In the genomic region with DNA sequence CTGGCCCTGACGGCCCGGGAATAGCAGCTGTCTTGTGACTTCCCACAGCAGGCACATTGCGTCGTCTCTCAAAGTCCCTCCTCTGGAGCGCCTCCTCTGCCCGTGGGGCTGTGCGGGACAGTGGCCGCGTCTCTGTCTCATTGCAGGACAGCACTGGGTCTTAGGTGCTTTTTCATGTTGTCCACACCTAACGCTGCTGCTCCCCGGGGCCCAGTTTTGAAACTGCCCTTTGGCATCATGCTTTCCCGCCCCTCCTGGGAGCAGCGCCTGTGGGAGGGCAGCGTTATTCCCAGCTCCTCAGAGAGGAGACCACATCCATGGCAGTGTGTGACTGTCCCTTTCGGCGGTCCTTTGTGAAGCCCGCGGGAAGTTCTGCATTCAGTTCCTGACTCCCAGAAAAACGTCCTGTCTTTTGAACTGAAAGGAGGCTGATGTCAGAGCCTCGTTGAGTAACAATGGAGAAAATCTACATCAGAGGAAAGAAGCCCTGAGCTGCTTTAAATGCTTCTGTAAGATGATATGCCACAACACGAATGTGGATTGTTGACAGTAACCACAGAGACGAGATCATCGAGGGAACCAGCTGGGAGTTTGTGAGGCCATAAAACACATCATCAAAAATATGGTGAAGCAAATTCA, we compare ENCODE assay signal across 8 cellular contexts.
DNase-seq lines count a peak whose midpoint lies in the region; ATAC-seq and TF ChIP-seq lines count a peak whose summit lies in the region.

No MANE protein-coding gene starts in this region.

- H3K4me3 ChIP-seq in body of pancreas (no peak overlapping the region), kidney epithelial cell (ENCODE audit: low read depth, low read length) (no peak overlapping the region), upper lobe of right lung (peak overlapping the region; percentile 25)

- intact Hi-C loops in body of pancreas (cut with DNase I) (no loop called here), upper lobe of right lung (cut with DNase I) (no loop called here)

- H3K36me3 ChIP-seq in body of pancreas (replicated peaks in 1 of 2; ENCODE audit: insufficient read depth in 1 of 2, low read depth in 2 of 2) (no peaks in the 10 kb centered on the region), kidney epithelial cell (ENCODE audit: control insufficient read depth, insufficient read depth, low read length) (no peaks in the 10 kb centered on the region), upper lobe of right lung (no peaks in the 10 kb centered on the region)

- H3K27ac ChIP-seq in body of pancreas: peak overlapping the region in 1 of 4 donors; percentile 18
- H3K27ac ChIP-seq in upper lobe of right lung: peak overlapping the region; percentile 51

- 58 to 64% methylated on average over 23 of the region's 23 CpGs for WGBS in body of pancreas, 2 donors

- H3K4me1 ChIP-seq in body of pancreas: peaks cover 21% of the 10 kb centered on the region
- peaks cover 7% of the 10 kb centered on the region for H3K4me1 ChIP-seq in upper lobe of right lung

- peak; percentile 49 for ATAC-seq in body of pancreas
- ATAC-seq in upper lobe of right lung: peak; percentile 29
- ATAC-seq in HG02798 (IDR thresholded peaks at IDR 0.05; ENCODE audit: poor library complexity, unreplicated experiment): no peak

- no peak for TF ChIP-seq POLR2A in body of pancreas (IDR thresholded peaks at IDR 0.05)

- no peaks in the 10 kb centered on the region for H3K27me3 ChIP-seq in body of pancreas
- H3K27me3 ChIP-seq in kidney epithelial cell (ENCODE audit: control insufficient read depth, insufficient read depth, low read length): peaks cover 3% of the 10 kb centered on the region
- H3K27me3 ChIP-seq in upper lobe of right lung: no peaks in the 10 kb centered on the region

- no peak for TF ChIP-seq CTCF in body of pancreas (IDR thresholded peaks at IDR 0.05)
- TF ChIP-seq CTCF in kidney epithelial cell (IDR thresholded peaks at IDR 0.05; ENCODE audit: insufficient read depth, low read length, poor library complexity, severe bottlenecking): no peak
- TF ChIP-seq CTCF in upper lobe of right lung (IDR thresholded peaks at IDR 0.05): no peak

- H3K9me3 ChIP-seq in body of pancreas: no peaks in the 10 kb centered on the region
- H3K9me3 ChIP-seq in upper lobe of right lung: no peaks in the 10 kb centered on the region

- peak; percentile 73 for DNase-seq in AG08395 (ENCODE audit: low spot score)
- DNase-seq in NCI-H1092 (lab: John Stamatoyannopoulos, UW): peak; percentile 79
- no peak for DNase-seq in body of pancreas
- DNase-seq in kidney epithelial cell (ENCODE audit: low read depth): peak; percentile 62
- DNase-seq in upper lobe of right lung: no peak
- no peak for DNase-seq in SK-N-DZ (ENCODE audit: low spot score)
- no peak for DNase-seq in superior temporal gyrus (ENCODE audit: extremely low spot score)

Comparison
In these comparisons a context has a peak if more than half of its experiments do, and no peak if none do; other contexts are left out.
1. DNase-seq: peak in AG08395 (single experiment), NCI-H1092 (single experiment) and kidney epithelial cell (single experiment); none in body of pancreas (0 of 4), upper lobe of right lung (single experiment), SK-N-DZ (single experiment) and superior temporal gyrus (single experiment).